Comparison of ENCODE assay signal across 8 cellular contexts in the genomic region with DNA sequence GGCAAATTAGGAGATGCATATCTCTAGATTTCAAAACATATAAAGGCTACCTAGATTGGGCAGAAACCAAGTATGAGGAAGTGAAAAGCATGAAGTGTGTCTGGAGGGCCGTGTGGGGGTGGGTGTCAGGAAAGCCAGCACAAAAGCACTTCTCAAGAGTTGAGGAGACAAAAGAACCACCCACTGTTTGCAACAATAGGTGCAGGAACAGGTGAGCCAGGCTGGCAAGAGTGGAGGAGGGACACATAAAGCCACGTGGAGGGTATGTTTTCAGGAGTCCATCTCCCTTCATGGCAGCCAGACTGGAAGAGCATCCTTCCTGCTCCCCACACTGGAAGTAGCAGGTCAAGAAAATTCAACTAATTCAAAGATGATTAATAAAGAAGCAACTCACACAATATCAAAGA.
DNase-seq lines count a peak whose midpoint lies in the region; ATAC-seq and TF ChIP-seq lines count a peak whose summit lies in the region.

No MANE protein-coding gene starts in this region.

- H4K20me1 ChIP-seq in PC-9 (ENCODE audit: insufficient read depth), result no peaks in the 10 kb centered on the region

- H3K4me3 ChIP-seq in A673 (ENCODE audit: low read depth, low read length, poor library complexity, severe bottlenecking), result no peak overlapping the region
- H3K4me3 ChIP-seq in PC-9, result no peak overlapping the region

- DNase-seq in DMS53 treated with DMSO at 0.1 percent for 48 hours (lab: John Stamatoyannopoulos, UW; ENCODE audit: unreplicated experiment) (peak; percentile 59), RPMI8226 (peak; percentile 74), A673 (ENCODE audit: low spot score) (no peak), DMS79 treated with DMSO at 0.1 percent for 48 hours (lab: John Stamatoyannopoulos, UW) (no peak), PC-9 (no peak), glomerular visceral epithelial cell (ENCODE audit: extremely low spot score) (no peak)

- POLR2A ChIA-PET in A673 (lab: Charles Lee; ENCODE audit: low non-redundant PET) (no interaction called here), PC-9 (lab: Charles Lee; ENCODE audit: unreplicated experiment) (no interaction called here)

- CTCF ChIA-PET in A673 (lab: Charles Lee) (no interaction called here), PC-9 (lab: Charles Lee) (no interaction called here)

- no peaks in the 10 kb centered on the region for H3K9me2 ChIP-seq in PC-9 (ENCODE audit: insufficient read depth)

- H3K27ac ChIP-seq in A673 (ENCODE audit: low read depth, low read length, poor library complexity, severe bottlenecking), result no peak overlapping the region
- H3K27ac ChIP-seq in PC-9, result no peak overlapping the region

- H3K79me2 ChIP-seq in PC-9 (ENCODE audit: low read depth), result no peaks in the 10 kb centered on the region

- no peaks in the 10 kb centered on the region for H3K4me1 ChIP-seq in A673 (ENCODE audit: insufficient read depth, low read length, poor library complexity, severe bottlenecking)
- H3K4me1 ChIP-seq in PC-9 (replicated peaks; ENCODE audit: insufficient read depth), result no peaks in the 10 kb centered on the region

- H3K4me2 ChIP-seq in PC-9, result no peak overlapping the region

- H3K9me3 ChIP-seq in A673 (ENCODE audit: low read depth, low read length, poor library complexity, severe bottlenecking) (no peaks in the 10 kb centered on the region), PC-9 (ENCODE audit: insufficient read depth, low read depth) (no peaks in the 10 kb centered on the region)

- no peak for TF ChIP-seq CTCF in A673 (conservative IDR thresholded peaks at IDR 0.05; ENCODE audit: low read depth, low read length)
- TF ChIP-seq CTCF in PC-9 (conservative IDR thresholded peaks at IDR 0.05), result no peak

- no peak overlapping the region for H2AFZ ChIP-seq in PC-9

- ATAC-seq in GM21515 (IDR thresholded peaks at IDR 0.05; ENCODE audit: unreplicated experiment), result peak; percentile 98
- ATAC-seq in HG03565 (IDR thresholded peaks at IDR 0.05; ENCODE audit: unreplicated experiment), result peak; percentile 95

- intact Hi-C loops in A673 (cut with micrococcal nuclease; ENCODE audit: unreplicated experiment), result no loop called here
- intact Hi-C loops in PC-9 (cut with micrococcal nuclease; ENCODE audit: unreplicated experiment), result no loop called here

- H3F3A ChIP-seq in PC-9 (ENCODE audit: insufficient read depth, low read depth), result no peaks in the 10 kb centered on the region

- H3K27me3 ChIP-seq in A673 (replicated peaks; ENCODE audit: insufficient read depth, low read depth, low read length, poor library complexity), result no peaks in the 10 kb centered on the region
- no peaks in the 10 kb centered on the region for H3K27me3 ChIP-seq in PC-9 (ENCODE audit: insufficient read depth, low read depth)

- no TSS peak for BruUV-seq in A673 (replicated peaks; lab: Mats Ljungman, UMichigan)
- no TSS peak for BruUV-seq in PC-9 (replicated peaks; lab: Mats Ljungman, UMichigan)

- H3K36me3 ChIP-seq in A673 (ENCODE audit: insufficient read depth, low read length, poor library complexity, severe bottlenecking) (no peaks in the 10 kb centered on the region), PC-9 (ENCODE audit: low read depth) (no peaks in the 10 kb centered on the region)

Comparison
In these comparisons a context has a peak if more than half of its experiments do, and no peak if none do; other contexts are left out.
1. DNase-seq: peak in DMS53 treated with DMSO at 0.1 percent for 48 hours (single experiment) and RPMI8226 (single experiment); none in A673 (single experiment), DMS79 treated with DMSO at 0.1 percent for 48 hours (single experiment), PC-9 (0 of 2) and glomerular visceral epithelial cell (single experiment).